ENCODE assay signal across 11 cellular contexts in the genomic region with DNA sequence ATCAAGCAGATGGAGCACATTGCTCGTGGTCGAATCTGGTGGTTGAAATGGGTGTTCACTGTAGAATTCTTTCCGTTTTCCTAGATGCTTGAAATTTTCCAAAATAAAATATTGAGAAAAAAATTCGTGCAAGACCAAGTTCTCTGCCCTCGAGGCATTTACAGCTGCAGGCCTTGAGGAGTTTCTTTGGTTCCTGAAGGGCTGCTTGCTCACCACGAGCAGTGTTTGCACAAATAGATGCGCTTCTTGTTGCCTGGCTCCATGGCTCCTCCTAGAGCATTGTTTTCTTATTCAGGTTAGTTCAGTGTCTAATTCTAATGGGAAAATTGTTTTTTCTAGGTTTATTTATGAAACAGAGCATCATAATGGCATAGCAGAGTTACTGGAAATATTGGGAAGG.
DNase-seq lines count a peak whose midpoint lies in the region; ATAC-seq, FAIRE-seq and TF ChIP-seq lines count a peak whose summit lies in the region.
"Had no signal": no experiment of that assay in that cellular context is flagged by ENCODE, and none has a peak within 500 bp of the region (broad histone marks: within the 10 kb centered on the region; RNA-seq: fewer than 3 reads in every experiment).

No MANE protein-coding gene starts in this region.

- TF ChIP-seq CTCF in fibroblast of villous mesenchyme (IDR thresholded peaks at IDR 0.05; ENCODE audit: insufficient read depth, low read depth, low read length), result peak; percentile 23

- DNase-seq in AG08395 (ENCODE audit: low spot score) (peak; percentile 62), EH (ENCODE audit: low read depth) (peak; percentile 25), SK-N-MC (ENCODE audit: low read depth, low spot score) (peak; percentile 8), fibroblast of villous mesenchyme (ENCODE audit: low read depth) (peak; percentile 19), NCI-H345 treated with DMSO at 0.1 percent for 48 hours (lab: John Stamatoyannopoulos, UW; ENCODE audit: unreplicated experiment) (no peak), GM19239 (ENCODE audit: insufficient read length, low spot score) (no peak), left colon (no peak)

- H3K9ac ChIP-seq in SK-N-MC (ENCODE audit: insufficient read length), result no peak overlapping the region

- H3K9me3 ChIP-seq in SK-N-MC (ENCODE audit: low read depth, low read length), result no peaks in the 10 kb centered on the region

- no peak for FAIRE-seq in GM19239 (lab: Jason Lieb, UNC)

- peaks cover 62% of the 10 kb centered on the region for H3K36me3 ChIP-seq in SK-N-MC (ENCODE audit: insufficient read depth, low read length)

- H3K27ac ChIP-seq in SK-N-MC, result peak overlapping the region; percentile 42; the same call in 1 of the 2 replicates

- H3K4me3 ChIP-seq in SK-N-MC (no peak overlapping the region), fibroblast of villous mesenchyme (ENCODE audit: low read depth, low read length) (no peak overlapping the region)
- H3K4me3 ChIP-seq: lung, skin epidermis had no signal

- intact Hi-C loops in left colon (cut with DNase I, micrococcal nuclease), result no loop called here

- no peak for ATAC-seq in HG03571 (IDR thresholded peaks at IDR 0.05; ENCODE audit: unreplicated experiment)
- ATAC-seq in left colon, result no peak
- ATAC-seq: esophagus mucosa had no signal

Comparison
In these comparisons a context has a peak if more than half of its experiments do, and no peak if none do; other contexts are left out.
1. DNase-seq: peak in AG08395 (single experiment), EH (single experiment), SK-N-MC (single experiment) and fibroblast of villous mesenchyme (single experiment); none in NCI-H345 treated with DMSO at 0.1 percent for 48 hours (single experiment), GM19239 (single experiment) and left colon (0 of 2).